ENCODE assay signal across 1 cellular context in the genomic region with DNA sequence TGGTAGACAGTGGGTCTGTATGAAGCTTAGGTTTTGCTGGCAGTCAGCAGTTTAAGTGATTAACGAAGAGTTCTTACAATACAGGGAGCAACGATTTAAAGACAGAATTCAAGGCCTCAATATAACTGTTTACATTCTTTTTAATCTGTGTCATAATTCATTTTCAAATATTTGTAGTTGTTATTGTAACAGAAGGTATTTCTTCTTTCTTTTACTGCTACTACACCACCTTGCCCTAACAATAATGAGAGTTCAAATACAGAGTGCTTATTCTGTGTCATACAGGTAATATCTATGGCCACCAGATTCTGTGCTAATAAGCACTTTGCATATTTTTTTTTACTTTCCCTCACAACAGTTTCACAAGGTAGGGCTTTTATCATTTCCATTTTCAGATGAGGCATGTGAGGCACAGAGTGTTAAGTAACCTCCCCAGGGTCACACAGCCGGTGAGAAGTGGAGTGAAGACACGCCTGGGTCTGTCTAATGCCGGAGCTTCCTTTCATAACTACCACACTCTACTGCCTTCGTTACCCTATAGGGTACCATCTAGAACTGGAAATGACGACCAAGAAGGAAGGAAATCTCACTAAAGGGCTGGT.
TF ChIP-seq lines count a peak whose summit lies in the region.

No MANE protein-coding gene starts in this region.

TF ChIP-seq in WTC11, 78 proteins besides CTCF, POLR2A, EP300 and RAD21 (continued from another document):
- TF ChIP-seq, protein P1, sequence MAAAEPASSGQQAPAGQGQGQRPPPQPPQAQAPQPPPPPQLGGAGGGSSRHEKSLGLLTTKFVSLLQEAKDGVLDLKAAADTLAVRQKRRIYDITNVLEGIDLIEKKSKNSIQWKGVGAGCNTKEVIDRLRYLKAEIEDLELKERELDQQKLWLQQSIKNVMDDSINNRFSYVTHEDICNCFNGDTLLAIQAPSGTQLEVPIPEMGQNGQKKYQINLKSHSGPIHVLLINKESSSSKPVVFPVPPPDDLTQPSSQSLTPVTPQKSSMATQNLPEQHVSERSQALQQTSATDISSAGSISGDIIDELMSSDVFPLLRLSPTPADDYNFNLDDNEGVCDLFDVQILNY (CRISPR knock-in tag; IDR thresholded peaks at IDR 0.05) = no peak
- TF ChIP-seq, protein P2, sequence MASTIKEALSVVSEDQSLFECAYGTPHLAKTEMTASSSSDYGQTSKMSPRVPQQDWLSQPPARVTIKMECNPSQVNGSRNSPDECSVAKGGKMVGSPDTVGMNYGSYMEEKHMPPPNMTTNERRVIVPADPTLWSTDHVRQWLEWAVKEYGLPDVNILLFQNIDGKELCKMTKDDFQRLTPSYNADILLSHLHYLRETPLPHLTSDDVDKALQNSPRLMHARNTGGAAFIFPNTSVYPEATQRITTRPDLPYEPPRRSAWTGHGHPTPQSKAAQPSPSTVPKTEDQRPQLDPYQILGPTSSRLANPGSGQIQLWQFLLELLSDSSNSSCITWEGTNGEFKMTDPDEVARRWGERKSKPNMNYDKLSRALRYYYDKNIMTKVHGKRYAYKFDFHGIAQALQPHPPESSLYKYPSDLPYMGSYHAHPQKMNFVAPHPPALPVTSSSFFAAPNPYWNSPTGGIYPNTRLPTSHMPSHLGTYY (CRISPR knock-in tag; IDR thresholded peaks at IDR 0.05) = no peak
- TF ChIP-seq, protein P3, sequence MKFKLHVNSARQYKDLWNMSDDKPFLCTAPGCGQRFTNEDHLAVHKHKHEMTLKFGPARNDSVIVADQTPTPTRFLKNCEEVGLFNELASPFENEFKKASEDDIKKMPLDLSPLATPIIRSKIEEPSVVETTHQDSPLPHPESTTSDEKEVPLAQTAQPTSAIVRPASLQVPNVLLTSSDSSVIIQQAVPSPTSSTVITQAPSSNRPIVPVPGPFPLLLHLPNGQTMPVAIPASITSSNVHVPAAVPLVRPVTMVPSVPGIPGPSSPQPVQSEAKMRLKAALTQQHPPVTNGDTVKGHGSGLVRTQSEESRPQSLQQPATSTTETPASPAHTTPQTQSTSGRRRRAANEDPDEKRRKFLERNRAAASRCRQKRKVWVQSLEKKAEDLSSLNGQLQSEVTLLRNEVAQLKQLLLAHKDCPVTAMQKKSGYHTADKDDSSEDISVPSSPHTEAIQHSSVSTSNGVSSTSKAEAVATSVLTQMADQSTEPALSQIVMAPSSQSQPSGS (CRISPR knock-in tag; IDR thresholded peaks at IDR 0.05; ENCODE audit: borderline replicate concordance, low read depth) = no peak
- TF ChIP-seq GRHL2 (CRISPR knock-in tag; IDR thresholded peaks at IDR 0.05; ENCODE audit: insufficient replicate concordance, severe bottlenecking) = no peak
- TF ChIP-seq ZBTB21 (CRISPR knock-in tag; IDR thresholded peaks at IDR 0.05; ENCODE audit: borderline replicate concordance) = no peak
- no peak for TF ChIP-seq JAZF1 (CRISPR knock-in tag; IDR thresholded peaks at IDR 0.05)
